Comparison of ENCODE assay signal across 23 cellular contexts in the genomic region with DNA sequence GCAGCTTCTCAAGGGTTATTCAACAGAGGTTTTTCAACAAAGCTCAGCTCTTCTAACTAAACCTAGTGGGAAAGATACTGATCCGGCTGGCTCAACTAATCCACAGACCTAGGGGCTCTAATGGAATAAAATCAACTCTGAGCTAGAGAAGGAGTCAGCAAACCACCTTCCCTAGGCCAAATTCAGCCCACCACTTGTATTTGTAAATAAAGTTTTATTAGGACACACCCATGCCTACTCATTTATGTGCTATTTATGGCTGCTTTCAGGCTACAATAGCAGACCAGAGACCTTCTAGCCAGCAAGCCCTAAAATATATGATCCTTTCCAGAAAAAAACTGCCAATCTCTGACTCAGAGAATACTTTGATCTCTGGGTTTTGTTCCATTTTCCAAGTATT.
"Had no signal": no experiment of that assay in that cellular context is flagged by ENCODE, and none has a peak within 500 bp of the region (broad histone marks: within the 10 kb centered on the region; RNA-seq: fewer than 3 reads in every experiment).

No MANE protein-coding gene starts in this region.

- H3K4me3 Mint-ChIP-seq: activated CD4-positive, alpha-beta memory T cell treated with anti-CD3 and anti-CD28 coated beads for 36 hours; activated CD4-positive, alpha-beta T cell treated with anti-CD3 and anti-CD28 coated beads for 36 hours; activated CD8-positive, alpha-beta memory T cell treated with anti-CD3 and anti-CD28 coated beads, Interleukin-2, amount 10 ng/mL, durations not matched to agents 7 days and 5 days; activated naive CD4-positive, alpha-beta T cell treated with anti-CD3 and anti-CD28 coated beads, Interleukin-2, amount 10 ng/mL, durations not matched to agents 7 days and 5 days; activated naive CD8-positive, alpha-beta T cell treated with anti-CD3 and anti-CD28 coated beads, Interleukin-2, amount 50 U/mL, for 24 hours; T-helper 1 cell treated with Interleukin-12 subunit alpha and Interleukin-12 subunit beta and Interleukin-4 antibody, amounts not matched to agents 30 μg/mL and 1 μg/mL, for 36 hours had no signal

- H3K9me3 Mint-ChIP-seq: activated CD4-positive, alpha-beta memory T cell treated with anti-CD3 and anti-CD28 coated beads for 36 hours; activated naive CD4-positive, alpha-beta T cell treated with anti-CD3 and anti-CD28 coated beads, Interleukin-2, amount 10 ng/mL, durations not matched to agents 7 days and 5 days; activated naive CD8-positive, alpha-beta T cell treated with anti-CD3 and anti-CD28 coated beads, Interleukin-2, amount 50 U/mL, for 24 hours; T-helper 1 cell treated with Interleukin-12 subunit alpha and Interleukin-12 subunit beta and Interleukin-4 antibody, amounts not matched to agents 30 μg/mL and 1 μg/mL, for 36 hours had no signal

- H3K9me3 ChIP-seq: colonic mucosa, heart right ventricle, left lung, tibial artery had no signal

- ATAC-seq: activated CD4-positive, alpha-beta T cell treated with anti-CD3 and anti-CD28 coated beads for 36 hours; activated CD8-positive, alpha-beta memory T cell treated with anti-CD3 and anti-CD28 coated beads, Interleukin-2, amount 10 ng/mL, durations not matched to agents 7 days and 5 days; activated naive CD8-positive, alpha-beta T cell treated with anti-CD3 and anti-CD28 coated beads, Interleukin-2, amount 50 U/mL, for 24 hours; esophagus mucosa; heart right ventricle; left lung; stimulated activated naive CD8-positive, alpha-beta T cell treated with anti-CD3 and anti-CD28 coated beads, Interleukin-15, Interleukin-2, amounts not matched to agents 100 U/mL and 50 U/mL, for 24 hours had no signal

- H3K4me3 ChIP-seq: colonic mucosa, heart right ventricle, left lung, tibial artery had no signal

- DNase-seq: activated CD4-positive, alpha-beta memory T cell treated with anti-CD3 and anti-CD28 coated beads for 36 hours; activated CD4-positive, alpha-beta T cell treated with anti-CD3 and anti-CD28 coated beads for 36 hours; activated CD8-positive, alpha-beta memory T cell treated with anti-CD3 and anti-CD28 coated beads, Interleukin-2, amount 10 ng/mL, durations not matched to agents 7 days and 5 days; activated effector memory CD4-positive, alpha-beta T cell treated with Interleukin-2 at 50 U/mL for 16 hours; activated naive CD4-positive, alpha-beta T cell treated with anti-CD3 and anti-CD28 coated beads, Interleukin-2, amount 10 ng/mL, durations not matched to agents 7 days and 5 days; activated naive CD8-positive, alpha-beta T cell treated with anti-CD3 and anti-CD28 coated beads, Interleukin-2, amount 50 U/mL, for 24 hours; activated T-cell treated with anti-CD3 and anti-CD28 coated beads, Interleukin-2, amount 50 U/mL, for 1 hour; aorta; brain microvascular endothelial cell; central memory CD4-positive, alpha-beta T cell; colonic mucosa; heart right ventricle; left lung; midbrain; occipital lobe; retina; stimulated activated CD4-positive, alpha-beta T cell treated with anti-CD3 and anti-CD28 coated beads, Interleukin-12 subunit alpha, Interleukin-12 subunit beta, amount 100 ng/mL, for 4 hours; stimulated activated CD4-positive, alpha-beta T cell treated with anti-CD3 and anti-CD28 coated beads, Interleukin-2, amount 100 ng/mL, for 24 hours; stimulated activated naive CD8-positive, alpha-beta T cell treated with anti-CD3 and anti-CD28 coated beads, Interleukin-15, Interleukin-2, amounts not matched to agents 100 U/mL and 50 U/mL, for 24 hours; substantia nigra; tibial artery had no signal

- H3K27me3 ChIP-seq: brain microvascular endothelial cell, colonic mucosa, heart right ventricle, left lung, tibial artery had no signal

- H3K27ac ChIP-seq: brain microvascular endothelial cell, colonic mucosa, heart right ventricle, left lung, tibial artery had no signal

- H3K36me3 ChIP-seq: colonic mucosa, left lung had no signal

- H3K27me3 Mint-ChIP-seq: activated CD4-positive, alpha-beta memory T cell treated with anti-CD3 and anti-CD28 coated beads for 36 hours; activated CD4-positive, alpha-beta T cell treated with anti-CD3 and anti-CD28 coated beads for 36 hours; activated CD8-positive, alpha-beta memory T cell treated with anti-CD3 and anti-CD28 coated beads, Interleukin-2, amount 10 ng/mL, durations not matched to agents 7 days and 5 days; activated naive CD4-positive, alpha-beta T cell treated with anti-CD3 and anti-CD28 coated beads, Interleukin-2, amount 10 ng/mL, durations not matched to agents 7 days and 5 days; activated naive CD8-positive, alpha-beta T cell treated with anti-CD3 and anti-CD28 coated beads, Interleukin-2, amount 50 U/mL, for 24 hours had no signal

- H3K27ac Mint-ChIP-seq: activated CD4-positive, alpha-beta memory T cell treated with anti-CD3 and anti-CD28 coated beads for 36 hours; activated CD4-positive, alpha-beta T cell treated with anti-CD3 and anti-CD28 coated beads for 36 hours; activated CD8-positive, alpha-beta memory T cell treated with anti-CD3 and anti-CD28 coated beads, Interleukin-2, amount 10 ng/mL, durations not matched to agents 7 days and 5 days; activated naive CD4-positive, alpha-beta T cell treated with anti-CD3 and anti-CD28 coated beads, Interleukin-2, amount 10 ng/mL, durations not matched to agents 7 days and 5 days; activated naive CD8-positive, alpha-beta T cell treated with anti-CD3 and anti-CD28 coated beads, Interleukin-2, amount 50 U/mL, for 24 hours; T-helper 1 cell treated with Interleukin-12 subunit alpha and Interleukin-12 subunit beta and Interleukin-4 antibody, amounts not matched to agents 30 μg/mL and 1 μg/mL, for 36 hours had no signal
